Comparison of ENCODE assay signal across 8 cellular contexts in the genomic region with DNA sequence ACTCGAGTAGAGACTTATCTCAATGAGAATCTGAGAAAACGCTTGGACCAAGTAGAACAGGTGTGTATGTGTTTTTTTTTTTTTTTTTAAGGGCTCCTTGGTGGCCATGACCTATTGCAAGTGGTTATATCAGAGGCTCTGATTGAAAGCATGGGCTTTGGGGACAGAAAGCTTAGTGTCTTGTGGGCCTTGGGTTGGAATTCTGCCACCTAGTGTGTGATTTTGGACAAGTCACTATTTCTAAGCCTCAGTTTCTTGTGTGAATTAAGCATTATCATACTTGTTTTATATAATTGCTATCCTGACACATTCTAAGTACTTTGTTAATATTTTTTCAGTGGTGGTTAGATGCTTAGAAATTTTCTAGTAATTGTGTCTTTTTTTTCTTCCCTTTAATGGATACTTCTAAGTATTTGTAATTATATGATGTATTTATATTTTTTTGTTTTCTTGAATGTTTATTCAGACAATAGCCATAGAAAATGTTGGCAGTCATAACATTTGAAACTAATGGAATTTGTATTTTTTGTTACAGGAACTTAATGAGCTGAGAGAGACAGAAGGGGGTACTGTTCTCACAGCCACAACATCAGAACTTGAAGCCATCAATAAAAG. TPM values are rescaled to one million over a fixed set of nuclear protein-coding genes. Genes with fewer than 3 reads are reported as not detected.
A peak's percentile ranks its signal among the peaks of the same experiment; 100 is the strongest.
DNase-seq lines count a peak whose midpoint lies in the region; ATAC-seq and TF ChIP-seq lines count a peak whose summit lies in the region.

No MANE protein-coding gene starts in this region.

- no peak for TF ChIP-seq EP300 in suprapubic skin (IDR thresholded peaks at IDR 0.05)

- H3K4me1 Mint-ChIP-seq in activated CD4-positive, alpha-beta T cell treated with anti-CD3 and anti-CD28 coated beads for 36 hours, result no peaks in the 10 kb centered on the region
- H3K4me1 Mint-ChIP-seq in GM23338, result no peaks in the 10 kb centered on the region

- no peaks in the 10 kb centered on the region for H4K20me1 ChIP-seq in GM23338 (replicated peaks; ENCODE audit: insufficient read depth)

- H3K4me2 ChIP-seq in GM23338, result no peak overlapping the region

- H3K79me2 ChIP-seq in GM23338 (replicated peaks; ENCODE audit: insufficient read depth), result no peaks in the 10 kb centered on the region

- TF ChIP-seq CTCF in GM23338 (conservative IDR thresholded peaks at IDR 0.05; ENCODE audit: low read depth in 2 of 2), result peak; percentile 68 to 75
- TF ChIP-seq CTCF in ascending aorta (IDR thresholded peaks at IDR 0.05), result peak in 2 of 3 experiments; percentile 21 to 36
- peak; percentile 41 for TF ChIP-seq CTCF in kidney epithelial cell (IDR thresholded peaks at IDR 0.05; ENCODE audit: insufficient read depth, low read length, poor library complexity, severe bottlenecking)
- TF ChIP-seq CTCF in suprapubic skin (IDR thresholded peaks at IDR 0.05), result peak in 1 of 2 donors; percentile 11

- no peak overlapping the region for H3K27ac Mint-ChIP-seq in activated CD4-positive, alpha-beta T cell treated with anti-CD3 and anti-CD28 coated beads for 36 hours
- no peak overlapping the region for H3K27ac Mint-ChIP-seq in GM23338

- H3K27ac ChIP-seq in GM23338 (ENCODE audit: low read depth) (no peak overlapping the region), ascending aorta (no peak overlapping the region), suprapubic skin (no peak overlapping the region)

- TF ChIP-seq POLR2A in suprapubic skin (IDR thresholded peaks at IDR 0.05), result no peak

- WGBS in suprapubic skin, result 69% methylated on average over 2 of the region's 2 CpGs

- H3K27me3 Mint-ChIP-seq in activated CD4-positive, alpha-beta T cell treated with anti-CD3 and anti-CD28 coated beads for 36 hours, result no peaks in the 10 kb centered on the region
- H3K27me3 Mint-ChIP-seq in GM23338 (ENCODE audit: insufficient read depth, low read depth, poor library complexity), result no peaks in the 10 kb centered on the region

- H3K36me3 ChIP-seq in GM23338 (ENCODE audit: insufficient read depth) (peaks cover 54% of the 10 kb centered on the region), ascending aorta (peaks cover 44 to 53% of the 10 kb centered on the region in 2 donors), kidney epithelial cell (ENCODE audit: control insufficient read depth, insufficient read depth, low read length) (no peaks in the 10 kb centered on the region), suprapubic skin (peaks cover 81% of the 10 kb centered on the region)

- POLR2A ChIA-PET in activated CD4-positive, alpha-beta T cell treated with anti-CD3 and anti-CD28 coated beads for 36 hours (lab: Charles Lee), result interaction anchor here (0.6 kb wide), 1 partner anchor 71 kb away, joined by 3 read pairs; no protein-coding TSS in a partner anchor

- H3F3A ChIP-seq in GM23338 (replicated peaks; ENCODE audit: low read depth), result 0 out of 2 replicates have a peak, but pooled peaks cover 3% of the 10 kb centered on the region

- no peaks in the 10 kb centered on the region for H3K9me3 Mint-ChIP-seq in activated CD4-positive, alpha-beta T cell treated with anti-CD3 and anti-CD28 coated beads for 36 hours (ENCODE audit: low read depth)
- no peaks in the 10 kb centered on the region for H3K9me3 Mint-ChIP-seq in GM23338

- ATAC-seq in activated CD4-positive, alpha-beta T cell treated with anti-CD3 and anti-CD28 coated beads for 36 hours, result peak; percentile 84
- ATAC-seq in GM23338, result peak; percentile 87

- H3K9me3 ChIP-seq in ascending aorta (no peaks in the 10 kb centered on the region), suprapubic skin (no peaks in the 10 kb centered on the region)

- no peaks in the 10 kb centered on the region for H3K9me2 ChIP-seq in GM23338 (ENCODE audit: insufficient read depth)

- H3K4me1 ChIP-seq in GM23338 (ENCODE audit: insufficient read depth) (no peaks in the 10 kb centered on the region), ascending aorta (no peaks in the 10 kb centered on the region), suprapubic skin (no peaks in the 10 kb centered on the region)

- H3K4me3 ChIP-seq in GM23338, result no peak overlapping the region
- H3K4me3 ChIP-seq in ascending aorta, result no peak overlapping the region
- no peak overlapping the region for H3K4me3 ChIP-seq in kidney epithelial cell (ENCODE audit: low read depth, low read length)
- no peak overlapping the region for H3K4me3 ChIP-seq in suprapubic skin

- H3K27me3 ChIP-seq in GM23338 (ENCODE audit: insufficient read depth), result no peaks in the 10 kb centered on the region
- H3K27me3 ChIP-seq in ascending aorta, result no peaks in the 10 kb centered on the region
- H3K27me3 ChIP-seq in kidney epithelial cell (ENCODE audit: control insufficient read depth, insufficient read depth, low read length), result no peaks in the 10 kb centered on the region
- H3K27me3 ChIP-seq in suprapubic skin, result no peaks in the 10 kb centered on the region

- H2AFZ ChIP-seq in GM23338, result no peak overlapping the region

- H3K36me3 Mint-ChIP-seq in activated CD4-positive, alpha-beta T cell treated with anti-CD3 and anti-CD28 coated beads for 36 hours (ENCODE audit: low read depth), result peaks cover 34% of the 10 kb centered on the region
- peaks cover 77% of the 10 kb centered on the region for H3K36me3 Mint-ChIP-seq in GM23338 (ENCODE audit: low read depth)

- no peak overlapping the region for H3K4me3 Mint-ChIP-seq in activated CD4-positive, alpha-beta T cell treated with anti-CD3 and anti-CD28 coated beads for 36 hours
- no peak overlapping the region for H3K4me3 Mint-ChIP-seq in GM23338

- intact Hi-C loops in activated CD4-positive, alpha-beta T cell treated with anti-CD3 and anti-CD28 coated beads for 36 hours (cut with DNase I, micrococcal nuclease), result loop anchor here (1.0 kb wide), 2 partner anchors 289 to 294 kb away; no protein-coding TSS in a partner anchor
- intact Hi-C loops in ascending aorta (cut with DNase I), result no loop called here

- CTCF ChIA-PET in activated CD4-positive, alpha-beta T cell treated with anti-CD3 and anti-CD28 coated beads for 36 hours (lab: Charles Lee), result interaction anchor here (0.6 to 4.0 kb wide), 26 partner anchors 8 to 1572 kb away, joined by 3 to 31 read pairs (median 4); no protein-coding TSS in a partner anchor

- DNase-seq in activated CD4-positive, alpha-beta T cell treated with anti-CD3 and anti-CD28 coated beads for 36 hours, result peak; percentile 53
- no peak for DNase-seq in activated CD4-positive, alpha-beta T cell treated with anti-CD3 and anti-CD28 coated beads for 1 hour
- peak; percentile 83 for DNase-seq in GM23338 (ENCODE audit: low spot score)
- peak; percentile 38 for DNase-seq in NCI-H2171 treated with DMSO at 0.1 percent for 48 hours (lab: John Stamatoyannopoulos, UW)
- DNase-seq in ascending aorta (ENCODE audit: low spot score in 2 of 2), result no peak
- peak; percentile 21 for DNase-seq in kidney epithelial cell (ENCODE audit: low read depth)
- DNase-seq in GM19240 (ENCODE audit: insufficient read length, low spot score), result no peak
- DNase-seq in suprapubic skin (ENCODE audit: low spot score in 2 of 2), result no peak

TF ChIP-seq in GM23338, 12 proteins besides CTCF, POLR2A, EP300 and RAD21:
- TF ChIP-seq JUNB (IDR thresholded peaks at IDR 0.05; ENCODE audit: unreplicated experiment) (no peak), REST (IDR thresholded peaks at IDR 0.05; ENCODE audit: unreplicated experiment) (no peak), CREB1 (CRISPR knock-in tag; IDR thresholded peaks at IDR 0.05; ENCODE audit: low read depth) (no peak), EZH2 (IDR thresholded peaks at IDR 0.05; ENCODE audit: low read depth, unreplicated experiment) (no peak), ZNF114 (CRISPR knock-in tag; IDR thresholded peaks at IDR 0.05) (no peak), STAT1 (IDR thresholded peaks at IDR 0.05; ENCODE audit: unreplicated experiment) (no peak), POLR2AphosphoS5 (IDR thresholded peaks at IDR 0.05; ENCODE audit: low read depth) (no peak), ZNF331 (CRISPR knock-in tag; IDR thresholded peaks at IDR 0.05; ENCODE audit: low read depth) (no peak)

RNA-seq across cellular contexts. Expression of gene SMC3, which starts 33.1 kb away (rescaled TPM):
- total RNA-seq in activated CD4-positive, alpha-beta T cell treated with anti-CD3 and anti-CD28 coated beads for 36 hours, result 10 to 100 TPM; 76.8 to 83.5 TPM
- 72.3 and 72.8 TPM in 2 replicates for total RNA-seq in GM23338 (2014; rRNA removed; shearing (Covaris generic))
- 237 and 320 TPM in 2 replicates for polyA plus RNA-seq in GM23338 (2016; fragmentation: Nextera tagmentation; extraction: Ambion mirVana)
- total RNA-seq in ascending aorta, result 14.8 TPM
- 31.4 and 35.3 TPM in 2 replicates for total RNA-seq in kidney epithelial cell
- total RNA-seq in suprapubic skin, result 10 to 100 TPM; 18.9 to 33.5 (median 23.3) TPM

RNA-seq across cellular contexts. Expression of gene RBM20, which starts 43.5 kb away (rescaled TPM):
- total RNA-seq in activated CD4-positive, alpha-beta T cell treated with anti-CD3 and anti-CD28 coated beads for 36 hours, result under 1 TPM; 0.05 to 0.40 TPM
- 0.04 and 0.17 TPM in 2 replicates for total RNA-seq in GM23338 (2014; rRNA removed; shearing (Covaris generic))
- 0.03 and 0.05 TPM in 2 replicates for polyA plus RNA-seq in GM23338 (2016; fragmentation: Nextera tagmentation; extraction: Ambion mirVana)
- total RNA-seq in ascending aorta (4.8 TPM), kidney epithelial cell (3.3 and 3.8 TPM in 2 replicates), suprapubic skin (10 to 100 TPM in 1 of 4 donors, 1 to 10 TPM in 3; 1.6 to 18.6 (median 3.2) TPM)

Comparison
In these comparisons a context has a peak if more than half of its experiments do, and no peak if none do; other contexts are left out.
1. DNase-seq: peak in activated CD4-positive, alpha-beta T cell treated with anti-CD3 and anti-CD28 coated beads for 36 hours (single experiment), GM23338 (single experiment), NCI-H2171 treated with DMSO at 0.1 percent for 48 hours (single experiment) and kidney epithelial cell (single experiment); none in activated CD4-positive, alpha-beta T cell treated with anti-CD3 and anti-CD28 coated beads for 1 hour (single experiment), ascending aorta (0 of 2), GM19240 (single experiment) and suprapubic skin (0 of 2).